ENCODE assay signal across 27 cellular contexts in genomic region chr2:128641421-128642095, GRCh38.
DNase-seq lines count a peak whose midpoint lies in the region; ATAC-seq, FAIRE-seq and TF ChIP-seq lines count a peak whose summit lies in the region.
"Had no signal": no experiment of that assay in that cellular context is flagged by ENCODE, and none has a peak within 500 bp of the region (broad histone marks: within the 10 kb centered on the region; RNA-seq: fewer than 3 reads in every experiment).

No MANE protein-coding gene starts in this region.

- no peaks in the 10 kb centered on the region for H3K79me2 ChIP-seq in H9 (ENCODE audit: insufficient read depth, low read length)
- H3K79me2 ChIP-seq in H1 (ENCODE audit: control insufficient read depth in 1 of 2, insufficient read depth in 2 of 2, low read length in 2 of 2) = no peaks in the 10 kb centered on the region

- H3K9me3 ChIP-seq in H9 (ENCODE audit: control insufficient read depth, low read depth, low read length) (no peaks in the 10 kb centered on the region), H1 (ENCODE audit: insufficient read depth in 2 of 2, low read depth in 1 of 2, low read length in 1 of 2) (no peaks in the 10 kb centered on the region), neuronal stem cell (replicated peaks in 1 of 2; ENCODE audit: control insufficient read depth in 2 of 2, insufficient read depth in 1 of 2, low read depth in 1 of 2, low read length in 2 of 2) (peaks cover 0 to 6% of the 10 kb centered on the region in 2 donors)
- H3K9me3 ChIP-seq: pancreas, transverse colon had no signal

- TF ChIP-seq POLR2A in H1 (IDR thresholded peaks at IDR 0.05; ENCODE audit: control extremely low read depth in 1 of 2, low read depth in 2 of 2, low read length in 2 of 2) (no peak), GM18505 (IDR thresholded peaks at IDR 0.05; ENCODE audit: borderline replicate concordance, extremely low read depth, insufficient read depth, insufficient read length) (no peak)

- no peak for TF ChIP-seq RAD21 in H1 (IDR thresholded peaks at IDR 0.05 in 1 of 2, conservative IDR thresholded peaks at IDR 0.05 in 1 of 2; ENCODE audit: low read depth in 2 of 2, low read length in 2 of 2)

- H3K23me2 ChIP-seq in H9 (ENCODE audit: insufficient read length, low read depth, low read length, poor library complexity, severe bottlenecking) (no peaks in the 10 kb centered on the region), H1 (ENCODE audit: low read depth, low read length) (peaks cover 2% of the 10 kb centered on the region; the same call in 1 of the 2 replicates)

- no peak for TF ChIP-seq EP300 in H1 (IDR thresholded peaks at IDR 0.05; ENCODE audit: borderline replicate concordance in 1 of 2, low read depth in 2 of 2, low read length in 2 of 2)

- H3K4me1 ChIP-seq in H9 (ENCODE audit: insufficient read depth, low read length) = peaks cover 26% of the 10 kb centered on the region
- peaks cover 29 to 58% (median 38%) of the 10 kb centered on the region in 4 experiments for H3K4me1 ChIP-seq in H1 (replicated peaks in 1 of 4; ENCODE audit: control insufficient read depth in 3 of 4, insufficient read depth in 4 of 4, low read length in 3 of 4)
- H3K4me1 ChIP-seq in neuronal stem cell (ENCODE audit: control insufficient read depth in 2 of 2, insufficient read depth in 1 of 2, low read depth in 1 of 2, low read length in 2 of 2) = peaks cover 46 to 64% of the 10 kb centered on the region in 2 donors
- H3K4me1 ChIP-seq: pancreas, transverse colon had no signal

- H3K27me3 ChIP-seq in H9 (ENCODE audit: insufficient read depth, low read length) = no peaks in the 10 kb centered on the region
- peaks cover 0 to 2% (median 0%) of the 10 kb centered on the region in 4 experiments; a peak in 2 of 7 replicates for H3K27me3 ChIP-seq in H1 (replicated peaks in 1 of 4; ENCODE audit: control insufficient read depth in 3 of 4, extremely low read depth in 1 of 4, insufficient read depth in 3 of 4, low read length in 3 of 4)
- no peaks in the 10 kb centered on the region for H3K27me3 ChIP-seq in neuronal stem cell (ENCODE audit: control insufficient read depth in 3 of 3, insufficient read depth in 3 of 3, low read depth in 1 of 3, low read length in 3 of 3)
- H3K27me3 ChIP-seq: brain microvascular endothelial cell, pancreas, transverse colon had no signal

- H3K56ac ChIP-seq in H9 (ENCODE audit: insufficient read length, low read depth, low read length) = no peak overlapping the region
- no peak overlapping the region for H3K56ac ChIP-seq in H1 (replicated peaks; ENCODE audit: insufficient read length, low read depth, low read length)

- peaks cover 0 to under 1% (median 0%) of the 10 kb centered on the region in 3 donors for H3K27me3 Mint-ChIP-seq in CD14-positive monocyte (ENCODE audit: low read depth in 3 of 3)
- peaks cover 7% of the 10 kb centered on the region for H3K27me3 Mint-ChIP-seq in H9 (ENCODE audit: low read depth)
- H3K27me3 Mint-ChIP-seq: activated naive CD8-positive, alpha-beta T cell; CD4-positive, CD25-positive, alpha-beta regulatory T cell had no signal

- H3K27ac ChIP-seq in H9 (ENCODE audit: insufficient read length, low read depth, low read length) (no peak overlapping the region), H1 (ENCODE audit: low read depth, low read length) (no peak overlapping the region), neuronal stem cell (replicated peaks; ENCODE audit: low read length) (no peak overlapping the region)
- H3K27ac ChIP-seq: brain microvascular endothelial cell, pancreas, transverse colon, WERI-Rb-1 had no signal

- H3K36me3 ChIP-seq in H1 (ENCODE audit: control insufficient read depth in 2 of 4, insufficient read depth in 4 of 4, low read length in 3 of 4) (no peaks in the 10 kb centered on the region), neuronal stem cell (replicated peaks in 1 of 2; ENCODE audit: control insufficient read depth in 2 of 2, insufficient read depth in 2 of 2, low read length in 2 of 2) (no peaks in the 10 kb centered on the region)
- H3K36me3 ChIP-seq: brain microvascular endothelial cell, pancreas, transverse colon, WERI-Rb-1 had no signal

- DNase-seq in CD14-positive monocyte (ENCODE audit: low spot score) (peak; percentile 10), H9 (peak; percentile 21), H1 (ENCODE audit: low read depth in 1 of 2, low spot score in 2 of 2) (peak in 1 of 2 experiments; percentile 35), neuronal stem cell (ENCODE audit: low spot score) (no peak), NCI-H2081 treated with DMSO at 0.1 percent for 48 hours (lab: John Stamatoyannopoulos, UW) (no peak)
- DNase-seq: activated CD4-positive, alpha-beta T cell treated with anti-CD3 and anti-CD28 coated beads, Interleukin-2, amount 50 U/mL, for 48 hours; brain microvascular endothelial cell; CD4-positive, CD25-positive, alpha-beta regulatory T cell; cortex of kidney; mammary epithelial cell; NCI-H1105 treated with DMSO at 0.1 percent for 48 hours; NCI-H2081; NCI-H510A treated with DMSO at 0.1 percent for 48 hours; stimulated activated CD4-positive, alpha-beta T cell treated with anti-CD3 and anti-CD28 coated beads, Interleukin-1b, Interleukin-23, amount 100 ng/mL, for 48 hours; T-helper 17 cell; transverse colon; WERI-Rb-1 had no signal

- no peak overlapping the region; the same call in 1 of the 2 replicates for H3K4ac ChIP-seq in H9 (ENCODE audit: low read depth, low read length)
- H3K4ac ChIP-seq in H1 (replicated peaks; ENCODE audit: insufficient read length, low read depth, low read length) = peak overlapping the region; percentile 53
- no peak overlapping the region for H3K4ac ChIP-seq in neuronal stem cell (ENCODE audit: low read length)

- H2BK20ac ChIP-seq in H9 (ENCODE audit: low read depth, low read length, poor library complexity, severe bottlenecking) (no peak overlapping the region), H1 (ENCODE audit: low read length) (peak overlapping the region; percentile 98)

- no CpG with 5 or more reads among the region's 12 CpGs for WGBS in H9 (ENCODE audit: extremely low coverage, insufficient read length, low lambda C conversion rate)
- 88% methylated on average over 12 of the region's 12 CpGs; no CpG with 5 or more reads in 1 of the 2 experiments for WGBS in H1 (ENCODE audit: extremely low coverage in 1 of 2, insufficient coverage in 1 of 2, insufficient read length in 1 of 2, insufficient replicate concordance in 2 of 2, low coverage in 1 of 2, low lambda C conversion rate in 2 of 2, missing lambda C conversion rate in 1 of 2), 2 experiments
- WGBS in neuronal stem cell (ENCODE audit: extremely low coverage in 2 of 2, insufficient read length in 2 of 2, insufficient replicate concordance in 1 of 2), 2 donors = no CpG with 5 or more reads among the region's 12 CpGs

- no peak overlapping the region for H3K23ac ChIP-seq in H9 (ENCODE audit: insufficient read length, low read depth, low read length)
- no peak overlapping the region for H3K23ac ChIP-seq in H1 (ENCODE audit: insufficient read length)
- no peak overlapping the region for H3K23ac ChIP-seq in neuronal stem cell (ENCODE audit: low read depth, low read length, poor library complexity)

- CTCF ChIA-PET in H1 (lab: Charles Lee; ENCODE audit: partially characterized antibody) = no interaction called here

- peaks cover 0 to 4% of the 10 kb centered on the region in 2 donors for H3K36me3 Mint-ChIP-seq in CD14-positive monocyte
- H3K36me3 Mint-ChIP-seq in H9 (ENCODE audit: insufficient read depth in 1 of 3, low read depth in 3 of 3) = peaks cover 0 to 3% (median 0%) of the 10 kb centered on the region in 3 experiments; a peak in 1 of 7 replicates
- H3K36me3 Mint-ChIP-seq: activated naive CD8-positive, alpha-beta T cell; CD4-positive, CD25-positive, alpha-beta regulatory T cell; stimulated activated memory B cell treated with anti-CD40 and anti-IgM and Interleukin-4, amounts not matched to agents 10 μg/mL and 1 μg/mL and 100 μg/mL, for 72 hours had no signal

- ATAC-seq in GM18505 (IDR thresholded peaks at IDR 0.05; ENCODE audit: unreplicated experiment) = no peak
- ATAC-seq in HG03460 (IDR thresholded peaks at IDR 0.05; ENCODE audit: unreplicated experiment) = no peak
- no peak for ATAC-seq in GM21737 (IDR thresholded peaks at IDR 0.05; ENCODE audit: unreplicated experiment)
- ATAC-seq: pancreas; stimulated activated memory B cell treated with anti-CD40 and anti-IgM and Interleukin-4, amounts not matched to agents 10 μg/mL and 1 μg/mL and 100 μg/mL, for 72 hours; T-helper 17 cell had no signal

- H3K4me2 ChIP-seq in H9 (ENCODE audit: insufficient read depth, insufficient read length, low read length) (no peak overlapping the region), H1 (ENCODE audit: insufficient read depth in 1 of 2, low read depth in 2 of 2, low read length in 2 of 2) (no peak overlapping the region), neuronal stem cell (ENCODE audit: insufficient read depth, low read length, poor library complexity, severe bottlenecking) (no peak overlapping the region)

- H3K18ac ChIP-seq in H9 (ENCODE audit: insufficient read length, low read depth, low read length) (peak overlapping the region; percentile 30), H1 (ENCODE audit: extremely low read depth, low read length) (peak overlapping the region; percentile 34; the same call in 1 of the 2 replicates), neuronal stem cell (ENCODE audit: low read length) (peak overlapping the region; percentile 58)

- TF ChIP-seq CTCF in CD14-positive monocyte (IDR thresholded peaks at IDR 0.05) = no peak
- TF ChIP-seq CTCF in H9 (conservative IDR thresholded peaks at IDR 0.05) = no peak
- TF ChIP-seq CTCF in H1 (IDR thresholded peaks at IDR 0.05; ENCODE audit: control extremely low read depth in 1 of 3, insufficient read depth in 1 of 3, low read depth in 1 of 3, low read length in 3 of 3) = no peak

- no peak overlapping the region for H4K5ac ChIP-seq in H9 (ENCODE audit: insufficient read length, low read depth, low read length)
- H4K5ac ChIP-seq in H1 (ENCODE audit: insufficient read length, low read depth, low read length) = no peak overlapping the region

- FAIRE-seq in H1 (lab: Jason Lieb, UNC) = no peak
- FAIRE-seq: H54, keratinocyte, pancreas, RCC 7860 had no signal

- no peak overlapping the region for H3T11ph ChIP-seq in H9 (ENCODE audit: low read length)

- H2AFZ ChIP-seq in H9 (ENCODE audit: low read length) (no peak overlapping the region), H1 (ENCODE audit: low read length) (no peak overlapping the region), neuronal stem cell (ENCODE audit: low read length) (no peak overlapping the region)

- H3K4me3 Mint-ChIP-seq in CD14-positive monocyte (no peak overlapping the region), H9 (no peak overlapping the region)
- H3K4me3 Mint-ChIP-seq: activated naive CD8-positive, alpha-beta T cell; activated T-helper 1 cell treated with anti-CD3 and anti-CD28 coated beads, Interleukin-12 subunit alpha, Interleukin-12 subunit beta, Interleukin-2, Interleukin-4 antibody, amounts not matched to agents 30 ng/mL and 10 ng/mL and 1 ng/mL, durations not matched to agents 14 hours and 24 hours and 36 hours; CD4-positive, CD25-positive, alpha-beta regulatory T cell; stimulated activated memory B cell treated with anti-CD40 and anti-IgM and Interleukin-4, amounts not matched to agents 10 μg/mL and 1 μg/mL and 100 μg/mL, for 72 hours; T-helper 17 cell had no signal

- H4K8ac ChIP-seq in H9 (replicated peaks; ENCODE audit: insufficient read length, low read depth, low read length) (no peak overlapping the region), H1 (ENCODE audit: extremely low read depth, insufficient read depth, low read length) (no peak overlapping the region), neuronal stem cell (ENCODE audit: low read depth, low read length) (no peak overlapping the region)

- H2BK12ac ChIP-seq in H9 (ENCODE audit: insufficient read length, low read depth, low read length) = no peak overlapping the region
- peak overlapping the region; percentile 100 for H2BK12ac ChIP-seq in H1 (ENCODE audit: low read depth, low read length)
- no peak overlapping the region for H2BK12ac ChIP-seq in neuronal stem cell (ENCODE audit: low read length)

- POLR2A ChIA-PET in H1 (lab: Charles Lee; ENCODE audit: partially characterized antibody) = no interaction called here

- H4K91ac ChIP-seq in H9 (ENCODE audit: insufficient read length, low read depth, low read length) = peak overlapping the region; percentile 34
- peak overlapping the region; percentile 81 for H4K91ac ChIP-seq in H1 (replicated peaks; ENCODE audit: insufficient read length, low read length)
- H4K91ac ChIP-seq in neuronal stem cell (ENCODE audit: low read depth, low read length, poor library complexity) = no peak overlapping the region

- H3K4me3 ChIP-seq in H1 (ENCODE audit: extremely low read depth in 1 of 4, insufficient read depth in 2 of 4, low read depth in 3 of 4, low read length in 4 of 4) = no peak overlapping the region
- no peak overlapping the region for H3K4me3 ChIP-seq in neuronal stem cell (ENCODE audit: low read length in 2 of 2)
- H3K4me3 ChIP-seq: pancreas, transverse colon had no signal

- H2BK5ac ChIP-seq in H9 (ENCODE audit: insufficient read length, low read length) (no peak overlapping the region), H1 (ENCODE audit: low read depth, low read length) (peak overlapping the region; percentile 100; the same call in 1 of the 2 replicates), neuronal stem cell (ENCODE audit: low read length) (no peak overlapping the region)

- intact Hi-C loops in CD14-positive monocyte (cut with micrococcal nuclease) = no loop called here

- H3K9me3 Mint-ChIP-seq in CD14-positive monocyte = peaks cover 0 to 2% (median 0%) of the 10 kb centered on the region in 7 donors
- H3K9me3 Mint-ChIP-seq in H9 = no peaks in the 10 kb centered on the region
- H3K9me3 Mint-ChIP-seq: activated T-helper 1 cell treated with anti-CD3 and anti-CD28 coated beads, Interleukin-12 subunit alpha, Interleukin-12 subunit beta, Interleukin-2, Interleukin-4 antibody, amounts not matched to agents 30 ng/mL and 10 ng/mL and 1 ng/mL, durations not matched to agents 14 hours and 24 hours and 36 hours; CD4-positive, CD25-positive, alpha-beta regulatory T cell; stimulated activated memory B cell treated with anti-CD40 and anti-IgM and Interleukin-4, amounts not matched to agents 10 μg/mL and 1 μg/mL and 100 μg/mL, for 72 hours had no signal

- no peaks in the 10 kb centered on the region for H3K79me1 ChIP-seq in H9 (ENCODE audit: insufficient read depth, low read depth, low read length, poor library complexity, severe bottlenecking)
- no peaks in the 10 kb centered on the region for H3K79me1 ChIP-seq in H1 (ENCODE audit: low read depth, low read length)
- H3K79me1 ChIP-seq in neuronal stem cell (ENCODE audit: low read depth, low read length) = no peaks in the 10 kb centered on the region

- H3K9ac ChIP-seq in H9 (ENCODE audit: extremely low read depth, insufficient read length, low read length) (no peak overlapping the region), H1 (replicated peaks in 1 of 4; ENCODE audit: extremely low read depth in 1 of 4, low read depth in 3 of 4, low read length in 3 of 4) (no peak overlapping the region), neuronal stem cell (ENCODE audit: low read depth, low read length, poor library complexity) (no peak overlapping the region)

- H2BK15ac ChIP-seq in H9 (ENCODE audit: low read depth, low read length) (no peak overlapping the region), H1 (ENCODE audit: low read length) (peak overlapping the region; percentile 9; the same call in 1 of the 2 replicates), neuronal stem cell (ENCODE audit: low read length) (no peak overlapping the region)

- H3K14ac ChIP-seq in H9 (ENCODE audit: insufficient read depth, low read length) = peak overlapping the region; percentile 8; the same call in 1 of the 2 replicates
- no peak overlapping the region for H3K14ac ChIP-seq in H1 (ENCODE audit: insufficient read length)
- H3K14ac ChIP-seq in neuronal stem cell (ENCODE audit: low read length) = no peak overlapping the region

- H2BK120ac ChIP-seq in H9 (ENCODE audit: low read depth, low read length, poor library complexity, severe bottlenecking) = peak overlapping the region; percentile 40
- peak overlapping the region; percentile 35 for H2BK120ac ChIP-seq in H1 (replicated peaks; ENCODE audit: low read depth, low read length)
- no peak overlapping the region for H2BK120ac ChIP-seq in neuronal stem cell (ENCODE audit: low read depth, low read length)

- H4K20me1 ChIP-seq in H9 (ENCODE audit: control insufficient read depth, insufficient read depth, insufficient read length) (no peaks in the 10 kb centered on the region), H1 (replicated peaks in 1 of 2; ENCODE audit: control insufficient read depth in 1 of 2, insufficient read depth in 2 of 2, low read length in 2 of 2) (no peaks in the 10 kb centered on the region)

- H3K27ac Mint-ChIP-seq in CD14-positive monocyte = no peak overlapping the region
- H3K27ac Mint-ChIP-seq in H9 = no peak overlapping the region
- H3K27ac Mint-ChIP-seq: activated naive CD8-positive, alpha-beta T cell; activated T-helper 1 cell treated with anti-CD3 and anti-CD28 coated beads, Interleukin-12 subunit alpha, Interleukin-12 subunit beta, Interleukin-2, Interleukin-4 antibody, amounts not matched to agents 30 ng/mL and 10 ng/mL and 1 ng/mL, durations not matched to agents 14 hours and 24 hours and 36 hours; stimulated activated memory B cell treated with anti-CD40 and anti-IgM and Interleukin-4, amounts not matched to agents 10 μg/mL and 1 μg/mL and 100 μg/mL, for 72 hours; T-helper 17 cell had no signal

- no peak overlapping the region for H2AK5ac ChIP-seq in H9 (ENCODE audit: insufficient read length, low read length)
- peak overlapping the region; percentile 96; the same call in 1 of the 2 replicates for H2AK5ac ChIP-seq in H1 (ENCODE audit: low read depth, low read length)
- H2AK5ac ChIP-seq in neuronal stem cell (ENCODE audit: low read depth, low read length) = peak overlapping the region; percentile 30

- H3K4me1 Mint-ChIP-seq in CD14-positive monocyte = peaks cover 41% of the 10 kb centered on the region
- peaks cover 83 to 84% of the 10 kb centered on the region in 2 experiments for H3K4me1 Mint-ChIP-seq in H9
- H3K4me1 Mint-ChIP-seq: CD4-positive, CD25-positive, alpha-beta regulatory T cell; stimulated activated memory B cell treated with anti-CD40 and anti-IgM and Interleukin-4, amounts not matched to agents 10 μg/mL and 1 μg/mL and 100 μg/mL, for 72 hours; T-helper 17 cell had no signal

Comparison
In these comparisons a context has a peak if more than half of its experiments do, and no peak if none do; other contexts are left out.
1. DNase-seq: peak in CD14-positive monocyte (single experiment) and H9 (single experiment); none in neuronal stem cell (single experiment) and NCI-H2081 treated with DMSO at 0.1 percent for 48 hours (single experiment).
2. Peak in every context shown above with its lines, with median percentiles within 50 percentile points of each other: H3K18ac ChIP-seq.